8 cellular contexts compared by ENCODE assay signal in genomic region chr21:39386194-39386593, GRCh38. TPM values are rescaled to one million over a fixed set of nuclear protein-coding genes. Genes with fewer than 3 reads are reported as not detected.
DNase-seq lines count a peak whose midpoint lies in the region; TF ChIP-seq lines count a peak whose summit lies in the region.

No MANE protein-coding gene starts in this region.

- H3K27ac ChIP-seq in angular gyrus (ENCODE audit: low read depth, low read length) (peak overlapping the region; percentile 85), testis (peak overlapping the region; percentile 62 to 82)

- CTCF ChIA-PET in activated naive CD4-positive, alpha-beta T cell treated with anti-CD3 and anti-CD28 coated beads for 36 hours (lab: Charles Lee): interaction anchor here (2.0 kb wide), 1 partner anchor 71 kb away, joined by 8 read pairs; no protein-coding TSS in a partner anchor

- peak; percentile 10 for DNase-seq in activated naive CD4-positive, alpha-beta T cell treated with anti-CD3 and anti-CD28 coated beads for 36 hours
- no peak for DNase-seq in activated naive CD4-positive, alpha-beta T cell (lab: John Stamatoyannopoulos, UW)
- peak; percentile 20 for DNase-seq in kidney tubule cell (ENCODE audit: low spot score)
- peak; percentile 56 for DNase-seq in testis
- no peak for DNase-seq in EL
- no peak for DNase-seq in T-helper 9 cell
- no peak for DNase-seq in chondrocyte (ENCODE audit: low spot score)

- intact Hi-C loops in activated naive CD4-positive, alpha-beta T cell treated with anti-CD3 and anti-CD28 coated beads for 36 hours (cut with micrococcal nuclease): loop anchor here (5.0 to 10.0 kb wide), 6 partner anchors 244 to 879 kb away; no protein-coding TSS in a partner anchor
- intact Hi-C loops in testis (cut with DNase I; ENCODE audit: low total_unique reads): loop anchor here (10.0 kb wide), 1 partner anchor 201 kb away; the partner anchor contains the start of gene PSMG1

- H3K4me3 ChIP-seq in testis: peak overlapping the region; percentile 19 to 64

- no peaks in the 10 kb centered on the region for H3K9me3 ChIP-seq in testis

- no peaks in the 10 kb centered on the region for H3K27me3 Mint-ChIP-seq in activated naive CD4-positive, alpha-beta T cell treated with anti-CD3 and anti-CD28 coated beads for 36 hours (ENCODE audit: low read depth)
- no peaks in the 10 kb centered on the region for H3K27me3 Mint-ChIP-seq in chondrocyte (ENCODE audit: low read depth)

- TF ChIP-seq POLR2A in testis (IDR thresholded peaks at IDR 0.05): no peak

- 23 to 42% methylated on average over 6 to 13 of the region's 13 CpGs for WGBS in testis, 2 donors

- peaks cover 6% of the 10 kb centered on the region for H3K36me3 Mint-ChIP-seq in activated naive CD4-positive, alpha-beta T cell treated with anti-CD3 and anti-CD28 coated beads for 36 hours (ENCODE audit: low read depth)
- H3K36me3 Mint-ChIP-seq in chondrocyte (ENCODE audit: low read depth): peaks cover 4% of the 10 kb centered on the region

- H3K4me1 ChIP-seq in testis: peaks cover 12% of the 10 kb centered on the region

- peak overlapping the region; percentile 63 for H3K4me3 Mint-ChIP-seq in activated naive CD4-positive, alpha-beta T cell treated with anti-CD3 and anti-CD28 coated beads for 36 hours
- no peak overlapping the region for H3K4me3 Mint-ChIP-seq in chondrocyte (ENCODE audit: unreplicated experiment)

- TF ChIP-seq CTCF in testis (IDR thresholded peaks at IDR 0.05): no peak
- no peak for TF ChIP-seq CTCF in chondrocyte (IDR thresholded peaks at IDR 0.05)

- H3K27me3 ChIP-seq in testis: no peaks in the 10 kb centered on the region

- H3K27ac Mint-ChIP-seq in activated naive CD4-positive, alpha-beta T cell treated with anti-CD3 and anti-CD28 coated beads for 36 hours: no peak overlapping the region
- no peak overlapping the region for H3K27ac Mint-ChIP-seq in chondrocyte (ENCODE audit: unreplicated experiment)

- no peaks in the 10 kb centered on the region for H3K36me3 ChIP-seq in testis (ENCODE audit: low read depth, missing control alignments)

- peaks cover 42% of the 10 kb centered on the region for H3K4me1 Mint-ChIP-seq in activated naive CD4-positive, alpha-beta T cell treated with anti-CD3 and anti-CD28 coated beads for 36 hours (ENCODE audit: low read depth)
- peaks cover 42% of the 10 kb centered on the region for H3K4me1 Mint-ChIP-seq in chondrocyte (ENCODE audit: low read depth)

- no peaks in the 10 kb centered on the region for H3K9me3 Mint-ChIP-seq in activated naive CD4-positive, alpha-beta T cell treated with anti-CD3 and anti-CD28 coated beads for 36 hours
- H3K9me3 Mint-ChIP-seq in chondrocyte (ENCODE audit: low read depth): no peaks in the 10 kb centered on the region

RNA-seq across cellular contexts. Expression of gene HMGN1, which starts 37.3 kb away (rescaled TPM):
- total RNA-seq in activated naive CD4-positive, alpha-beta T cell treated with anti-CD3 and anti-CD28 coated beads for 36 hours: 100 to 1,000 TPM; 527 to 529 TPM
- total RNA-seq in testis: 100 to 1,000 TPM; 162 to 177 TPM
- 203 TPM for polyA plus RNA-seq in testis (ENCODE audit: insufficient read depth, low read depth, low replicate concordance)
- 218 to 266 TPM (median 230 TPM) in 3 replicates for total RNA-seq in chondrocyte

RNA-seq across cellular contexts. Expression of gene LCA5L, which starts 59.4 kb away (rescaled TPM):
- total RNA-seq in activated naive CD4-positive, alpha-beta T cell treated with anti-CD3 and anti-CD28 coated beads for 36 hours: under 1 TPM in 1 of 2 experiments, not detected in 1; 0.26 TPM
- total RNA-seq in testis (100 to 1,000 TPM in 1 of 2 donors, 10 to 100 TPM in 1; 61.9 to 103 TPM), chondrocyte (0.56 to 2.4 TPM (median 0.92 TPM) in 3 replicates)
- polyA plus RNA-seq in testis (ENCODE audit: insufficient read depth, low read depth, low replicate concordance): 88.0 TPM

Comparison
In these comparisons a context has a peak if more than half of its experiments do, and no peak if none do; other contexts are left out.
1. DNase-seq: peak in activated naive CD4-positive, alpha-beta T cell treated with anti-CD3 and anti-CD28 coated beads for 36 hours (single experiment), kidney tubule cell (single experiment) and testis (single experiment); none in activated naive CD4-positive, alpha-beta T cell (0 of 4), EL (single experiment), T-helper 9 cell (single experiment) and chondrocyte (single experiment).
2. RNA of gene LCA5L, which starts 59.4 kb away (total RNA-seq): 61.9 to 103 TPM in testis; 0.56 to 2.4 TPM in chondrocyte and 0.26 TPM in activated naive CD4-positive, alpha-beta T cell treated with anti-CD3 and anti-CD28 coated beads for 36 hours; every median in the first group is over 10 times any median in the second.